Comparison of ENCODE assay signal across 8 cellular contexts in the genomic region with DNA sequence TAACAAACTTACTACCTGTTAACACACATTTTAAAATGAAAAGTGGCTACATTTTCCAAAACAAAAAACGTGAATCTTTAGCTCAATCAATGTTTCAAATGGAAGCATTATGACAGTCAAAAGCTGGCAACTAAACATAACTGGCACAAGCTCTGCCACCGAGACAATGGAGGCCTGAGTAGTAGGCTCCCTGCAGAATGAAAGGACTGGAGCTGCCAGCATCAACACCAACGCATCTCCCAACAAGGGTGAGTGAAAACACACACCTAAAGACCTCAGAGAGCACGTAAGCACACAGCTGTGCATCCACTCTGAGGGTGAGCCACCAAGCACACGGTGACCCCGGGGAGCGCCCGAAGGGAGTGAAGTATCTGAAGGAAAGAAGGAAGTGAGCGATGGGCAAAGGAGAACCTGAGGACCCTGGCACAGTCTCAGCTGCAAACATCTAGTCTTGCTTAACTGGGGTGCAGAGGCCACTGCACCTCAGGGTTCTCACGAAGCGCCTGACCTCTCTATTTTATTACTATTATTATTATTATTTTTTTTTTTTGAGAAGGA. TPM values are rescaled to one million over a fixed set of nuclear protein-coding genes. Genes with fewer than 3 reads are reported as not detected.
DNase-seq lines count a peak whose midpoint lies in the region; ATAC-seq and TF ChIP-seq lines count a peak whose summit lies in the region.
"Had no signal": no experiment of that assay in that cellular context is flagged by ENCODE, and none has a peak within 500 bp of the region (broad histone marks: within the 10 kb centered on the region; RNA-seq: fewer than 3 reads in every experiment).

No MANE protein-coding gene starts in this region.

- peaks cover 0 to 30% (median 2%) of the 10 kb centered on the region in 3 donors for H3K36me3 Mint-ChIP-seq in CD8-positive, alpha-beta memory T cell
- H3K36me3 Mint-ChIP-seq in chondrocyte (ENCODE audit: low read depth) (peaks cover 6% of the 10 kb centered on the region), osteocyte (ENCODE audit: unreplicated experiment) (peaks cover 3% of the 10 kb centered on the region)

- H3K27ac ChIP-seq in CD8-positive, alpha-beta memory T cell (ENCODE audit: low read depth, low read length): no peak overlapping the region

- H3K4me1 ChIP-seq in CD8-positive, alpha-beta memory T cell (ENCODE audit: insufficient read depth, low read length): peaks cover 26% of the 10 kb centered on the region
- H3K4me1 ChIP-seq in Loucy (ENCODE audit: insufficient read depth, low read length, poor library complexity, severe bottlenecking): peaks cover 19% of the 10 kb centered on the region

- peak overlapping the region; percentile 85 for H3K4me2 ChIP-seq in Loucy (ENCODE audit: low read depth, low read length, poor library complexity, severe bottlenecking)

- DNase-seq in CD8-positive, alpha-beta memory T cell: no peak
- DNase-seq in chondrocyte (ENCODE audit: low spot score) (no peak), osteocyte (ENCODE audit: extremely low spot score, unreplicated experiment) (no peak), activated gamma-delta T cell (lab: John Stamatoyannopoulos, UW) (no peak), germinal center (ENCODE audit: low spot score) (no peak)

- ATAC-seq in HG03139 (IDR thresholded peaks at IDR 0.05; ENCODE audit: unreplicated experiment): no peak

- CTCF ChIA-PET in CD8-positive, alpha-beta memory T cell (lab: Charles Lee): interaction anchor here (0.8 to 2.2 kb wide), 6 partner anchors 15 to 801 kb away, joined by 3 to 14 read pairs (median 3); no protein-coding TSS in a partner anchor

- 0 out of 2 replicates have a peak, but pooled peaks cover 5% of the 10 kb centered on the region for H3F3A ChIP-seq in Loucy (ENCODE audit: low read depth)

- H3K79me2 ChIP-seq in Loucy (ENCODE audit: insufficient read depth, low read length): peaks cover 32% of the 10 kb centered on the region

- peak overlapping the region in 3 of 8 donors; percentile 72 to 98 (median 87) for H3K27ac Mint-ChIP-seq in CD8-positive, alpha-beta memory T cell
- H3K27ac Mint-ChIP-seq in chondrocyte (ENCODE audit: unreplicated experiment) (peak overlapping the region; percentile 51), osteocyte (ENCODE audit: unreplicated experiment) (no peak overlapping the region)

- no peaks in the 10 kb centered on the region for H3K9me3 ChIP-seq in CD8-positive, alpha-beta memory T cell (ENCODE audit: low read length)
- H3K9me3 ChIP-seq in Loucy (ENCODE audit: insufficient read depth, low read depth, low read length): no peaks in the 10 kb centered on the region
- H3K9me3 ChIP-seq: lower lobe of right lung had no signal

- no peaks in the 10 kb centered on the region for H3K9me2 ChIP-seq in Loucy (replicated peaks; ENCODE audit: low read depth, low read length)

- no peaks in the 10 kb centered on the region for H3K9me3 Mint-ChIP-seq in CD8-positive, alpha-beta memory T cell
- H3K9me3 Mint-ChIP-seq in chondrocyte (ENCODE audit: low read depth) (no peaks in the 10 kb centered on the region), osteocyte (ENCODE audit: unreplicated experiment) (no peaks in the 10 kb centered on the region)

- H3K9ac ChIP-seq in Loucy (ENCODE audit: low read depth, low read length, poor library complexity, severe bottlenecking): no peak overlapping the region

- no peak for TF ChIP-seq CTCF in Loucy (conservative IDR thresholded peaks at IDR 0.05; ENCODE audit: low read length)
- TF ChIP-seq CTCF in chondrocyte (IDR thresholded peaks at IDR 0.05): no peak
- TF ChIP-seq CTCF in osteocyte (IDR thresholded peaks at IDR 0.05): no peak

- peaks cover 27 to 31% (median 31%) of the 10 kb centered on the region in 3 donors for H3K4me1 Mint-ChIP-seq in CD8-positive, alpha-beta memory T cell
- peaks cover 32% of the 10 kb centered on the region for H3K4me1 Mint-ChIP-seq in chondrocyte (ENCODE audit: low read depth)
- peaks cover 23% of the 10 kb centered on the region for H3K4me1 Mint-ChIP-seq in osteocyte (ENCODE audit: unreplicated experiment)

- H4K20me1 ChIP-seq in Loucy (ENCODE audit: insufficient read depth, low read length, poor library complexity, severe bottlenecking): peaks cover 33% of the 10 kb centered on the region

- no peak overlapping the region for H3K4me3 ChIP-seq in CD8-positive, alpha-beta memory T cell (ENCODE audit: low read length)
- H3K4me3 ChIP-seq in Loucy (ENCODE audit: low read length, poor library complexity, severe bottlenecking): peak overlapping the region; percentile 86

- H3K4me3 Mint-ChIP-seq in CD8-positive, alpha-beta memory T cell: peak overlapping the region in 5 of 7 donors; percentile 66 to 97 (median 71)
- no peak overlapping the region for H3K4me3 Mint-ChIP-seq in chondrocyte (ENCODE audit: unreplicated experiment)
- H3K4me3 Mint-ChIP-seq in osteocyte (ENCODE audit: unreplicated experiment): peak overlapping the region; percentile 86

- no peaks in the 10 kb centered on the region for H3K27me3 ChIP-seq in CD8-positive, alpha-beta memory T cell (ENCODE audit: insufficient read depth, low read length, poor library complexity, severe bottlenecking)
- H3K27me3 ChIP-seq in Loucy (ENCODE audit: insufficient read depth, low read length, poor library complexity, severe bottlenecking): no peaks in the 10 kb centered on the region

- POLR2A ChIA-PET in CD8-positive, alpha-beta memory T cell (lab: Charles Lee): no interaction called here

- H2AFZ ChIP-seq in Loucy (ENCODE audit: low read length): no peak overlapping the region

- no peaks in the 10 kb centered on the region for H3K27me3 Mint-ChIP-seq in CD8-positive, alpha-beta memory T cell
- H3K27me3 Mint-ChIP-seq in chondrocyte (ENCODE audit: low read depth) (no peaks in the 10 kb centered on the region), osteocyte (ENCODE audit: unreplicated experiment) (no peaks in the 10 kb centered on the region)

- H3K36me3 ChIP-seq in CD8-positive, alpha-beta memory T cell (ENCODE audit: insufficient read depth, low read length): peaks cover 5% of the 10 kb centered on the region
- peaks cover 4% of the 10 kb centered on the region; the same call in 1 of the 2 replicates for H3K36me3 ChIP-seq in Loucy (ENCODE audit: insufficient read depth, low read length)

RNA-seq across cellular contexts. Expression of a gene that starts 1.6 kb away (rescaled TPM):
- total RNA-seq in CD8-positive, alpha-beta memory T cell: 100 to 1,000 TPM; 159 to 166 TPM
- polyA plus RNA-seq in CD8-positive, alpha-beta memory T cell: 101 TPM
- total RNA-seq in chondrocyte: 83.0 to 94.7 TPM (median 87.2 TPM) in 3 replicates
- total RNA-seq in osteocyte: 82.6 and 83.9 TPM in 2 replicates
